In the genomic region with DNA sequence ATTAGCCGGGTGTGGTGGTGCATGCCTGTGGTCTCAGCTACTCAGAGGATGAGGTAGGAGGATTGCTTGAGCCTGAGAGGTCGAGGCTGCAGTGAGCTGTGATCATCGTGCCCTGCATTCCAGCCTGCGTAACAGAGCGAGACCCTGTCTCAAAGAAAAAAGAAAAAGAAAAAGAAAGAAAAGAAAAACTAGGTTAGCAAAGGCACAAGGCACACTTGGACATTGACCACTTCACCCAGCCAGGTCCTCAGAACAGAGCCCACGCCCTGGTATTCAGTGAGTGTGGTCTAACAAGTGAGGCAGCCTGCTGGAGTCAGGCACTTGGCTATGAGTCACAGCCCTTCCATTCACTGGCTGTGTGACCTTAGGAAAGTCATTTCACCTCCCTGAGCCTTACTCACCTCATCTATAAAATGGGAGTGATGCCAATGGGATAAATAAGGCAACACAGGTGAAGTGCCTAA, we compare ENCODE assay signal across 11 cellular contexts. TPM values are rescaled to one million over a fixed set of nuclear protein-coding genes. Genes with fewer than 3 reads are reported as not detected.
DNase-seq lines count a peak whose midpoint lies in the region; ATAC-seq, FAIRE-seq and TF ChIP-seq lines count a peak whose summit lies in the region.
"Had no signal": no experiment of that assay in that cellular context is flagged by ENCODE, and none has a peak within 500 bp of the region (broad histone marks: within the 10 kb centered on the region; RNA-seq: fewer than 3 reads in every experiment).

No MANE protein-coding gene starts in this region.

- TF ChIP-seq CTCF in AG04450 (IDR thresholded peaks at IDR 0.05; ENCODE audit: low read depth, low read length) (no peak), HFF-Myc (IDR thresholded peaks at IDR 0.05; ENCODE audit: low read depth, low read length, missing control alignments) (no peak), astrocyte of the cerebellum (IDR thresholded peaks at IDR 0.05; ENCODE audit: low read depth, low read length, missing control alignments) (no peak), kidney epithelial cell (IDR thresholded peaks at IDR 0.05; ENCODE audit: insufficient read depth, low read length, poor library complexity, severe bottlenecking) (no peak), pancreas (IDR thresholded peaks at IDR 0.05) (no peak), right atrium auricular region (IDR thresholded peaks at IDR 0.05) (no peak)

- POLR2A ChIA-PET in AG04450 (lab: Yijun Ruan, JAX): interaction anchor here (0.7 kb wide), 1 partner anchor 345 kb away, joined by 3 read pairs; no protein-coding TSS in a partner anchor

- in situ Hi-C loops in astrocyte of the cerebellum (cut with HindIII; ENCODE audit: low sequenced_read_pairs): no loop called here

- H3K27ac ChIP-seq in AG04450 (ENCODE audit: low read depth, low read length): peak overlapping the region; percentile 31
- no peak overlapping the region for H3K27ac ChIP-seq in pancreas
- no peak overlapping the region for H3K27ac ChIP-seq in right atrium auricular region
- H3K27ac ChIP-seq: colonic mucosa had no signal

- intact Hi-C loops in pancreas (cut with DNase I): no loop called here

- no peak for FAIRE-seq in pancreas (lab: Jason Lieb, UNC)

- H3K9me3 ChIP-seq in AG04450 (ENCODE audit: control insufficient read depth, insufficient read depth, low read length) (no peaks in the 10 kb centered on the region), pancreas (no peaks in the 10 kb centered on the region), right atrium auricular region (no peaks in the 10 kb centered on the region)
- H3K9me3 ChIP-seq: colonic mucosa had no signal

- 74 to 88% methylated on average over 6 of the region's 6 CpGs for WGBS in pancreas, 2 donors

- DNase-seq in AG04450 (ENCODE audit: low read depth, low spot score) (no peak), HFF-Myc (ENCODE audit: extremely low read depth, low read depth) (peak; percentile 19), astrocyte of the cerebellum (ENCODE audit: low read depth) (peak; percentile 23), kidney epithelial cell (ENCODE audit: low read depth) (peak; percentile 31), iPS-NIHi11 (ENCODE audit: low spot score) (no peak), pancreas (no peak), right atrium auricular region (ENCODE audit: low spot score) (no peak)
- DNase-seq: CD4-positive, alpha-beta memory T cell; colonic mucosa; NCI-H1930 had no signal

- H3K4me1 ChIP-seq in pancreas: no peaks in the 10 kb centered on the region
- no peaks in the 10 kb centered on the region for H3K4me1 ChIP-seq in right atrium auricular region

- H3K4me3 ChIP-seq in AG04450 (ENCODE audit: low read depth, low read length) (no peak overlapping the region), HFF-Myc (replicated peaks; ENCODE audit: low read depth, low read length) (no peak overlapping the region), astrocyte of the cerebellum (ENCODE audit: low read depth, low read length) (no peak overlapping the region), kidney epithelial cell (ENCODE audit: low read depth, low read length) (no peak overlapping the region), pancreas (no peak overlapping the region), right atrium auricular region (no peak overlapping the region)
- H3K4me3 ChIP-seq: colonic mucosa had no signal

- H3K27me3 ChIP-seq in AG04450 (ENCODE audit: control insufficient read depth, insufficient read depth, low read length): no peaks in the 10 kb centered on the region
- no peaks in the 10 kb centered on the region for H3K27me3 ChIP-seq in kidney epithelial cell (ENCODE audit: control insufficient read depth, insufficient read depth, low read length)
- no peaks in the 10 kb centered on the region for H3K27me3 ChIP-seq in pancreas
- H3K27me3 ChIP-seq in right atrium auricular region: no peaks in the 10 kb centered on the region
- H3K27me3 ChIP-seq: colonic mucosa had no signal

- H3K36me3 ChIP-seq in kidney epithelial cell (ENCODE audit: control insufficient read depth, insufficient read depth, low read length) (no peaks in the 10 kb centered on the region), pancreas (no peaks in the 10 kb centered on the region), right atrium auricular region (no peaks in the 10 kb centered on the region)
- H3K36me3 ChIP-seq: colonic mucosa had no signal

- ATAC-seq in pancreas (no peak), GM18873 (IDR thresholded peaks at IDR 0.05; ENCODE audit: low FRiP score, unreplicated experiment) (no peak)

- CTCF ChIA-PET in AG04450 (lab: Charles Lee): interaction anchor here (0.6 kb wide), 1 partner anchor 386 kb away, joined by 3 read pairs; no protein-coding TSS in a partner anchor

RNA-seq across cellular contexts. Expression of a gene that starts 10.4 kb away (rescaled TPM):
- 5.1 and 5.4 TPM in 2 replicates for polyA plus RNA-seq in AG04450 (2011; rRNA removed)
- 2.8 and 3.7 TPM in 2 replicates for polyA minus RNA-seq in AG04450 (2011; rRNA and poly(A)+ RNA removed)
- total RNA-seq in kidney epithelial cell: not detected in 2 replicates
- 1 to 10 TPM in 4 of 6 donors, under 1 TPM in 2; 0.51 to 6.3 (median 1.1) TPM for total RNA-seq in pancreas
- 1 to 10 TPM; 1.5 to 2.4 TPM for polyA plus RNA-seq in pancreas
- total RNA-seq in right atrium auricular region: 1 to 10 TPM; 2.4 to 5.0 TPM
- polyA plus RNA-seq: CD4-positive, alpha-beta memory T cell had no signal

RNA-seq across cellular contexts. Expression of a gene that starts 37.5 kb away (rescaled TPM):
- polyA plus RNA-seq in AG04450 (2011; rRNA removed) (6.6 and 9.2 TPM in 2 replicates), pancreas (10 to 100 TPM in 1 of 2 donors, 1 to 10 TPM in 1; 9.6 to 12.1 TPM)
- 7.4 and 8.0 TPM in 2 replicates for polyA minus RNA-seq in AG04450 (2011; rRNA and poly(A)+ RNA removed)
- total RNA-seq in kidney epithelial cell (6.9 and 7.6 TPM in 2 replicates), pancreas (10 to 100 TPM in 1 of 6 donors, 1 to 10 TPM in 5; 4.8 to 12.9 (median 6.9) TPM), right atrium auricular region (1 to 10 TPM; 2.7 to 3.3 TPM)

RNA-seq across cellular contexts. Expression of a gene that starts 46.8 kb away (rescaled TPM):
- 722 and 915 TPM in 2 replicates for polyA plus RNA-seq in AG04450 (2011; rRNA removed)
- 642 and 842 TPM in 2 replicates for polyA minus RNA-seq in AG04450 (2011; rRNA and poly(A)+ RNA removed)
- total RNA-seq in kidney epithelial cell: 614 and 1,044 TPM in 2 replicates
- total RNA-seq in pancreas: 100 to 1,000 TPM; 145 to 398 (median 199) TPM
- 100 to 1,000 TPM; 249 to 372 TPM for polyA plus RNA-seq in pancreas
- 100 to 1,000 TPM; 215 to 620 TPM for total RNA-seq in right atrium auricular region

RNA-seq across cellular contexts. Expression of a gene that starts 47.5 kb away (rescaled TPM):
- polyA plus RNA-seq in AG04450 (2011; rRNA removed) (18.6 and 29.8 TPM in 2 replicates), pancreas (10 to 100 TPM; 34.8 to 80.8 TPM)
- 20.1 and 23.8 TPM in 2 replicates for polyA minus RNA-seq in AG04450 (2011; rRNA and poly(A)+ RNA removed)
- total RNA-seq in kidney epithelial cell (38.6 and 39.8 TPM in 2 replicates), pancreas (10 to 100 TPM; 10.0 to 25.9 (median 18.2) TPM), right atrium auricular region (10 to 100 TPM; 15.8 to 19.9 TPM)

Comparison
In these comparisons a context has a peak if more than half of its experiments do, and no peak if none do; other contexts are left out.
1. DNase-seq: peak in HFF-Myc (single experiment), astrocyte of the cerebellum (single experiment) and kidney epithelial cell (single experiment); none in AG04450 (single experiment), iPS-NIHi11 (single experiment), pancreas (0 of 6) and right atrium auricular region (single experiment).